ENCODE assay signal across 19 cellular contexts in the genomic region with DNA sequence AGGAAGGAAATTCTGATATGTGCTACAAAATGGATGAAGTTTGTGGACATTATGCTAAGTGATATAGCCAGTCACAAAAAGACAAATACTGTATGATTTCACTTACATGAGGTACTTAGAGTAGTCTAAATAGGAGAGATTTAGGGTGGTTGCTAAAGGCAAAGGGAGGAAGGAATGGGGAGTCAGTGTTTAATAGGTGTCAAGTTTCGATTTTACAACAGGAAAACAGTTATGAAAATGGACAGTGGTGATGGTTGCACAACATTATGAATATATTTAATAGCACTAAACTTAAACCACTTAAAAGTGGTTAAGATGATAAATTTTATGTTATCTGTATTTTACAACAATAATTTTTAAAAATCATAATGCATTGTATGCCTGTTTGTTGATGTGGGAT. TPM values are rescaled to one million over a fixed set of nuclear protein-coding genes. Genes with fewer than 3 reads are reported as not detected.
"Had no signal": no experiment of that assay in that cellular context is flagged by ENCODE, and none has a peak within 500 bp of the region (broad histone marks: within the 10 kb centered on the region; RNA-seq: fewer than 3 reads in every experiment).

No MANE protein-coding gene starts in this region.

- H3K4me3 Mint-ChIP-seq: activated CD4-positive, alpha-beta memory T cell treated with anti-CD3 and anti-CD28 coated beads, Interleukin-2, amount 10 ng/mL, durations not matched to agents 7 days and 5 days; activated naive CD4-positive, alpha-beta T cell treated with anti-CD3 and anti-CD28 coated beads, Interleukin-2, amount 50 U/mL, for 24 hours; activated T-cell treated with anti-CD3 and anti-CD28 coated beads, Interleukin-2, amount 50 U/mL, for 24 hours; T-helper 17 cell; WTC11 had no signal

- ATAC-seq: sciatic nerve, T-helper 17 cell, WTC11 had no signal

- H3K27me3 Mint-ChIP-seq: activated CD4-positive, alpha-beta memory T cell treated with anti-CD3 and anti-CD28 coated beads, Interleukin-2, amount 10 ng/mL, durations not matched to agents 7 days and 5 days; activated naive CD4-positive, alpha-beta T cell treated with anti-CD3 and anti-CD28 coated beads, Interleukin-2, amount 50 U/mL, for 24 hours; activated T-cell treated with anti-CD3 and anti-CD28 coated beads, Interleukin-2, amount 50 U/mL, for 24 hours; T-helper 17 cell had no signal

- H3K27ac Mint-ChIP-seq: activated CD4-positive, alpha-beta memory T cell treated with anti-CD3 and anti-CD28 coated beads, Interleukin-2, amount 10 ng/mL, durations not matched to agents 7 days and 5 days; activated naive CD4-positive, alpha-beta T cell treated with anti-CD3 and anti-CD28 coated beads, Interleukin-2, amount 50 U/mL, for 24 hours; activated T-cell treated with anti-CD3 and anti-CD28 coated beads, Interleukin-2, amount 50 U/mL, for 24 hours; T-helper 17 cell; WTC11 had no signal

- H3K9me3 ChIP-seq: adrenal gland, colonic mucosa, esophagus squamous epithelium had no signal

- H3K4me3 ChIP-seq: adrenal gland, colonic mucosa, esophagus squamous epithelium, thoracic aorta had no signal

- H3K27ac ChIP-seq: adrenal gland, colonic mucosa, esophagus squamous epithelium, thoracic aorta had no signal

- H3K36me3 ChIP-seq: adrenal gland, colonic mucosa, esophagus squamous epithelium, thoracic aorta had no signal

- H3K4me1 ChIP-seq: adrenal gland, colonic mucosa, esophagus squamous epithelium had no signal

- DNase-seq: activated CD4-positive, alpha-beta memory T cell treated with anti-CD3 and anti-CD28 coated beads, Interleukin-2, amount 10 ng/mL, durations not matched to agents 7 days and 5 days; activated CD4-positive, alpha-beta T cell treated with anti-CD3 and anti-CD28 coated beads for 4 hours; activated effector memory CD4-positive, alpha-beta T cell treated with anti-CD3 and anti-CD28 coated beads, Interleukin-2, amount 50 U/mL, for 16 hours; activated T-cell treated with anti-CD3 and anti-CD28 coated beads, Interleukin-2, amount 50 U/mL, for 24 hours; adrenal gland; caudate nucleus; colonic mucosa; esophagus squamous epithelium; foreskin melanocyte; kidney glomerular epithelial cell; stimulated activated CD4-positive, alpha-beta T cell treated with anti-CD3 and anti-CD28 coated beads, Interleukin-12 subunit alpha, Interleukin-12 subunit beta, amount 100 ng/mL, for 4 hours; stimulated activated CD4-positive, alpha-beta T cell treated with anti-CD3 and anti-CD28 coated beads, Interleukin-2, amount 100 ng/mL, for 24 hours; T-helper 17 cell had no signal

- H3K4me1 Mint-ChIP-seq: activated CD4-positive, alpha-beta memory T cell treated with anti-CD3 and anti-CD28 coated beads, Interleukin-2, amount 10 ng/mL, durations not matched to agents 7 days and 5 days; activated naive CD4-positive, alpha-beta T cell treated with anti-CD3 and anti-CD28 coated beads, Interleukin-2, amount 50 U/mL, for 24 hours; T-helper 17 cell; WTC11 had no signal

- H3K27me3 ChIP-seq: adrenal gland, colonic mucosa, esophagus squamous epithelium had no signal

RNA-seq across cellular contexts. Expression of a gene that starts 40.4 kb away (rescaled TPM):
- total RNA-seq: activated CD4-positive, alpha-beta memory T cell treated with anti-CD3 and anti-CD28 coated beads, Interleukin-2, amount 10 ng/mL, durations not matched to agents 7 days and 5 days; endothelial cell of umbilical vein; T-helper 17 cell; WTC11 had no signal
- polyA plus RNA-seq: neural cell had no signal
